ENCODE assay signal across 8 cellular contexts in the genomic region with DNA sequence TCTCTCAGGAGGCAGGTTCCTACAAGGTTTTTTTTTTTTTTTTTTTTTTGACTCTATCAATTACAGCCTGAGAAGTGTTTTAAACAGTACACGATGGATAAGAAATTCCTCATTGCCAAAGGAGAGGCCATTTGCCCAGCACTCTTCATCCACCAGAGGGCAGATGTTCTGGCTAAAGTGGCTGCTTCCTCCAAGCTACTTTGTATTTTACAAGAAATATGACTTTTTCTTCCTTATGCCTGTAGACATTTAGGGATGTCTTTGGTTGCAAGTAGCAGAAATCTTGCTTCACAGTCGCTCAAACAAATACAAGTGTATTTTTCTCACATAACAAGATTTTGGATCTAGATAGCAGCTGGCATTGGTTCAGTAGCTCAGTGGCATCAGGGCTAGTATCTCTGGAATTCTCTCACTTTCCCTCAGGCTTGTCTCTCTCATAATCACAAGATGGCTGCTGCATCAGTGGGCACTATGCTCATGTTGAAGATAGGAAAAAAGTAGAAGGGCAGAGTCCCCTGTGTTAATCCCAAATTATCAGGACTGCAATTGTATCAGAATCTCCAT.
DNase-seq lines count a peak whose midpoint lies in the region; ATAC-seq, FAIRE-seq and TF ChIP-seq lines count a peak whose summit lies in the region.

No MANE protein-coding gene starts in this region.

- no peaks in the 10 kb centered on the region for H3K9me3 ChIP-seq in kidney (ENCODE audit: control insufficient read depth in 1 of 2, low read length in 2 of 2)

- H3K9me3 Mint-ChIP-seq in Calu3 (ENCODE audit: low read depth, unreplicated experiment): no peaks in the 10 kb centered on the region
- H3K9me3 Mint-ChIP-seq in activated T-cell treated with anti-CD3 and anti-CD28 coated beads, Interleukin-2, amount 50 U/mL, for 24 hours: no peaks in the 10 kb centered on the region
- peaks cover 2% of the 10 kb centered on the region for H3K9me3 Mint-ChIP-seq in activated naive CD8-positive, alpha-beta T cell treated with anti-CD3 and anti-CD28 coated beads for 36 hours

- no peak overlapping the region for H3K27ac Mint-ChIP-seq in Calu3 (ENCODE audit: unreplicated experiment)
- H3K27ac Mint-ChIP-seq in activated T-cell treated with anti-CD3 and anti-CD28 coated beads, Interleukin-2, amount 50 U/mL, for 24 hours: no peak overlapping the region
- no peak overlapping the region for H3K27ac Mint-ChIP-seq in activated naive CD8-positive, alpha-beta T cell treated with anti-CD3 and anti-CD28 coated beads for 36 hours

- no peaks in the 10 kb centered on the region for H3K36me3 Mint-ChIP-seq in Calu3 (ENCODE audit: insufficient read depth, unreplicated experiment)
- no peaks in the 10 kb centered on the region for H3K36me3 Mint-ChIP-seq in activated T-cell treated with anti-CD3 and anti-CD28 coated beads, Interleukin-2, amount 50 U/mL, for 24 hours (ENCODE audit: low read depth)
- no peaks in the 10 kb centered on the region for H3K36me3 Mint-ChIP-seq in activated naive CD8-positive, alpha-beta T cell treated with anti-CD3 and anti-CD28 coated beads for 36 hours

- no peak for FAIRE-seq in kidney (lab: Jason Lieb, UNC)

- no peak overlapping the region for H3K4me3 ChIP-seq in astrocyte of the cerebellum (ENCODE audit: low read depth, low read length)
- H3K4me3 ChIP-seq in kidney (ENCODE audit: low read length in 2 of 2): no peak overlapping the region

- H3K36me3 ChIP-seq in kidney (ENCODE audit: control insufficient read depth in 1 of 2, insufficient read depth in 2 of 2, low read length in 2 of 2): no peaks in the 10 kb centered on the region

- CTCF ChIA-PET in Calu3 (lab: Charles Lee): interaction anchor here (0.7 to 1.8 kb wide), 5 partner anchors 13 to 722 kb away, joined by 3 to 7 read pairs (median 6); no protein-coding TSS in a partner anchor

- no peak overlapping the region for H3K27ac ChIP-seq in kidney (ENCODE audit: low read depth in 2 of 2, low read length in 2 of 2)

- no TSS peak for BruUV-seq in Calu3 (replicated peaks; lab: Mats Ljungman, UMichigan)

- peaks cover 7% of the 10 kb centered on the region for H3K4me1 Mint-ChIP-seq in Calu3 (ENCODE audit: low read depth, unreplicated experiment)
- no peaks in the 10 kb centered on the region for H3K4me1 Mint-ChIP-seq in activated T-cell treated with anti-CD3 and anti-CD28 coated beads, Interleukin-2, amount 50 U/mL, for 24 hours (ENCODE audit: low read depth)
- H3K4me1 Mint-ChIP-seq in activated naive CD8-positive, alpha-beta T cell treated with anti-CD3 and anti-CD28 coated beads for 36 hours: no peaks in the 10 kb centered on the region

- ATAC-seq in GM19328 (IDR thresholded peaks at IDR 0.05; ENCODE audit: unreplicated experiment): peak; percentile 57

- intact Hi-C loops in Calu3 (cut with micrococcal nuclease; ENCODE audit: unreplicated experiment) (loop anchor here (1.0 to 2.0 kb wide), 3 partner anchors 33 to 254 kb away; no protein-coding TSS in a partner anchor), kidney (cut with DNase I) (no loop called here)

- in situ Hi-C loops in KBM-7 (cut with MboI; ENCODE audit: low pct_unique_long_range_greater_than_20kb, low sequenced_read_pairs) (no loop called here), astrocyte of the cerebellum (cut with HindIII; ENCODE audit: low sequenced_read_pairs) (no loop called here)

- H3K4me1 ChIP-seq in kidney (ENCODE audit: control insufficient read depth in 1 of 2, insufficient read depth in 1 of 2, low read depth in 1 of 2, low read length in 2 of 2): no peaks in the 10 kb centered on the region

- DNase-seq in Calu3 (peak; percentile 56), KBM-7 (peak; percentile 31), astrocyte of the cerebellum (ENCODE audit: low read depth) (peak; percentile 48), kidney (no peak), NCI-H748 treated with DMSO at 0.1 percent for 48 hours (lab: John Stamatoyannopoulos, UW) (no peak)
- DNase-seq in activated T-cell treated with anti-CD3 and anti-CD28 coated beads, Interleukin-2, amount 50 U/mL, for 24 hours: no peak
- DNase-seq in activated naive CD8-positive, alpha-beta T cell treated with anti-CD3 and anti-CD28 coated beads for 36 hours: no peak

- H3K9ac ChIP-seq in kidney (ENCODE audit: low read length in 2 of 2): no peak overlapping the region

- H3K4me3 Mint-ChIP-seq in Calu3 (ENCODE audit: low read depth, unreplicated experiment): no peak overlapping the region
- no peak overlapping the region for H3K4me3 Mint-ChIP-seq in activated T-cell treated with anti-CD3 and anti-CD28 coated beads, Interleukin-2, amount 50 U/mL, for 24 hours
- H3K4me3 Mint-ChIP-seq in activated naive CD8-positive, alpha-beta T cell treated with anti-CD3 and anti-CD28 coated beads for 36 hours: no peak overlapping the region

- TF ChIP-seq CTCF in Calu3 (IDR thresholded peaks at IDR 0.05; ENCODE audit: unreplicated experiment) (peak; percentile 25), astrocyte of the cerebellum (IDR thresholded peaks at IDR 0.05; ENCODE audit: low read depth, low read length, missing control alignments) (peak; percentile 88), kidney (IDR thresholded peaks at IDR 0.05; ENCODE audit: borderline replicate concordance, extremely low read depth, insufficient read depth) (peak; percentile 62)

- H3K27me3 Mint-ChIP-seq in Calu3 (ENCODE audit: unreplicated experiment): no peaks in the 10 kb centered on the region
- no peaks in the 10 kb centered on the region for H3K27me3 Mint-ChIP-seq in activated T-cell treated with anti-CD3 and anti-CD28 coated beads, Interleukin-2, amount 50 U/mL, for 24 hours
- peaks cover 3% of the 10 kb centered on the region for H3K27me3 Mint-ChIP-seq in activated naive CD8-positive, alpha-beta T cell treated with anti-CD3 and anti-CD28 coated beads for 36 hours

Comparison
In these comparisons a context has a peak if more than half of its experiments do, and no peak if none do; other contexts are left out.
1. DNase-seq: peak in Calu3 (single experiment), KBM-7 (single experiment) and astrocyte of the cerebellum (single experiment); none in kidney (single experiment), activated T-cell treated with anti-CD3 and anti-CD28 coated beads, Interleukin-2, amount 50 U/mL, for 24 hours (single experiment), activated naive CD8-positive, alpha-beta T cell treated with anti-CD3 and anti-CD28 coated beads for 36 hours (single experiment) and NCI-H748 treated with DMSO at 0.1 percent for 48 hours (single experiment).
2. CTCF ChIP-seq: peak in every context shown above with its lines; median percentile 88 in astrocyte of the cerebellum; 62 in kidney; 25 in Calu3.